In the genomic region with DNA sequence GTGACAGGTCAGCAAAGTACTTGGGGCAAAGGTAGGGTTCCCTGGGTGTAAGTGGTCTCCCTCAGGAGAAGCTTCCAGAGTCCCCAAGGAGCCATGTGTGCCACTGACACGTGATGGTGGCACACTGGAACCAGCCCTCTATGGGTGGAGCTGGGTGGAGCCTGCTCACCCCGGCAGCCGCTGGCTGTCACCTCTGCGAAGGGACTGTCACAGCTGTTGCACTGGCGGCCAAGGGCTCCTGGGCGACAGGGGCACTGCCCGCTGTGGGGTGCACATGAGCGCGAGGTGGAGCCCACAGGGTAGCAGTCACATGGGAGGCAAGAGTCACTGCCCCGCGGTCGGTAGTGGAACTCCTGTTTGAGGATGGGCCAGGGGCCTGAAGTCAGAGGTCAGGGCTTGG, we compare ENCODE assay signal across 24 cellular contexts. TPM values are rescaled to one million over a fixed set of nuclear protein-coding genes. Genes with fewer than 3 reads are reported as not detected.
DNase-seq lines count a peak whose midpoint lies in the region; ATAC-seq and TF ChIP-seq lines count a peak whose summit lies in the region.
"Had no signal": no experiment of that assay in that cellular context is flagged by ENCODE, and none has a peak within 500 bp of the region (broad histone marks: within the 10 kb centered on the region; RNA-seq: fewer than 3 reads in every experiment).

No MANE protein-coding gene starts in this region.

- no peak overlapping the region for H3K4me3 ChIP-seq in HUES6 (ENCODE audit: low read depth, low read length)
- no peak overlapping the region for H3K4me3 ChIP-seq in psoas muscle
- no peak overlapping the region for H3K4me3 ChIP-seq in spleen
- H3K4me3 ChIP-seq: A549, GM23338 had no signal

- intact Hi-C loops in psoas muscle (cut with DNase I) = loop anchor here in 1 of 2 donors (5.0 kb wide), 1 partner anchor 88 kb away; the partner anchor contains the start of gene UCN2
- intact Hi-C loops in spleen (cut with DNase I; ENCODE audit: low total_unique reads) = no loop called here

- H3K4me1 Mint-ChIP-seq in endothelial cell (ENCODE audit: unreplicated experiment) = peaks cover 8% of the 10 kb centered on the region

- H3K9me3 Mint-ChIP-seq in endothelial cell (ENCODE audit: unreplicated experiment) = no peaks in the 10 kb centered on the region
- H3K9me3 Mint-ChIP-seq: CD8-positive, alpha-beta memory T cell; GM23338; H9; HFFc6 had no signal

- no peaks in the 10 kb centered on the region for H3K9me3 ChIP-seq in HUES6 (ENCODE audit: control insufficient read depth, insufficient read depth, low read depth, low read length)
- H3K9me3 ChIP-seq in psoas muscle = no peaks in the 10 kb centered on the region
- no peaks in the 10 kb centered on the region for H3K9me3 ChIP-seq in spleen
- H3K9me3 ChIP-seq: A549 had no signal

- no peak overlapping the region for H3K27ac ChIP-seq in HUES6 (ENCODE audit: low read depth, low read length)
- H3K27ac ChIP-seq in psoas muscle = no peak overlapping the region
- no peak overlapping the region for H3K27ac ChIP-seq in spleen
- H3K27ac ChIP-seq: A549, C4-2B had no signal

- TF ChIP-seq POLR2A in spleen (IDR thresholded peaks at IDR 0.05) = no peak

- H3K36me3 Mint-ChIP-seq in endothelial cell (ENCODE audit: low read depth, unreplicated experiment) = peaks cover 15% of the 10 kb centered on the region

- no peak for DNase-seq in endothelial cell (ENCODE audit: low spot score)
- DNase-seq in psoas muscle = no peak
- DNase-seq in SHP77 (lab: John Stamatoyannopoulos, UW) = no peak
- DNase-seq in spleen = no peak
- DNase-seq: CD8-positive, alpha-beta memory T cell; DMS 273 treated with DMSO at 0.1 percent for 48 hours; DMS79; EL; GDM1; H9; HFFc6; NCI-H1048; NCI-H1417; NCI-H1694; NCI-H2081; NCI-H2227 treated with DMSO at 0.1 percent for 48 hours; NCI-H69 had no signal

- H3K4me3 Mint-ChIP-seq in endothelial cell (ENCODE audit: unreplicated experiment) = peak overlapping the region; percentile 5
- H3K4me3 Mint-ChIP-seq: CD8-positive, alpha-beta memory T cell; GM23338; H9; HFFc6 had no signal

- H3K27me3 ChIP-seq in HUES6 (ENCODE audit: control insufficient read depth, insufficient read depth, low read length) (peaks cover 7% of the 10 kb centered on the region; the same call in 1 of the 2 replicates), psoas muscle (ENCODE audit: insufficient read depth in 3 of 3, low read length in 2 of 3) (no peaks in the 10 kb centered on the region), spleen (replicated peaks in 1 of 7) (no peaks in the 10 kb centered on the region)

- ATAC-seq in psoas muscle = peak in 3 of 4 donors; percentile 20 to 64 (median 41)
- ATAC-seq in HG03565 (IDR thresholded peaks at IDR 0.05; ENCODE audit: unreplicated experiment) = no peak
- ATAC-seq: A549, GM23338, SK-N-SH treated with all-trans-retinoic acid at 6 μM for 48 hours had no signal

- H3K27me3 Mint-ChIP-seq in endothelial cell (ENCODE audit: unreplicated experiment) = peaks cover 21% of the 10 kb centered on the region
- H3K27me3 Mint-ChIP-seq: CD8-positive, alpha-beta memory T cell had no signal

- 49 to 73% (median 59%) methylated on average over 12 of the region's 12 CpGs for WGBS in psoas muscle, 3 donors
- WGBS in spleen, 5 donors = 82 to 91% (median 88%) methylated on average over 5 to 12 of the region's 12 CpGs

- peak overlapping the region; percentile 9 for H3K27ac Mint-ChIP-seq in endothelial cell (ENCODE audit: unreplicated experiment)
- H3K27ac Mint-ChIP-seq: CD8-positive, alpha-beta memory T cell; GM23338; HFFc6 had no signal

- H3K9ac ChIP-seq in HUES6 (ENCODE audit: low read length) = peak overlapping the region; percentile 9

- H3K4me1 ChIP-seq in HUES6 (ENCODE audit: control insufficient read depth, insufficient read depth, low read length) (peaks cover 4% of the 10 kb centered on the region), psoas muscle (no peaks in the 10 kb centered on the region), spleen (peaks cover 0 to 8% (median 6%) of the 10 kb centered on the region in 6 donors)

- H3K36me3 ChIP-seq in HUES6 (ENCODE audit: control insufficient read depth, insufficient read depth, low read length) (peaks cover 69% of the 10 kb centered on the region), psoas muscle (ENCODE audit: insufficient read depth in 1 of 2, low read depth in 1 of 2) (no peaks in the 10 kb centered on the region), spleen (no peaks in the 10 kb centered on the region)

- no peak for TF ChIP-seq CTCF in endothelial cell (IDR thresholded peaks at IDR 0.05; ENCODE audit: unreplicated experiment)
- TF ChIP-seq CTCF in psoas muscle (IDR thresholded peaks at IDR 0.05) = no peak
- no peak for TF ChIP-seq CTCF in spleen (IDR thresholded peaks at IDR 0.05 in 8 of 11, conservative IDR thresholded peaks at IDR 0.05 in 3 of 11)

RNA-seq across cellular contexts. Expression of gene CELSR3, which starts 12.0 kb away (rescaled TPM):
- total RNA-seq in endothelial cell (ENCODE audit: unreplicated experiment) = 7.6 TPM
- total RNA-seq in psoas muscle = under 1 TPM; 0.04 to 0.19 (median 0.09) TPM
- polyA plus RNA-seq in psoas muscle = under 1 TPM; 0.06 to 0.21 (median 0.16) TPM
- 1 to 10 TPM in 6 of 7 donors, under 1 TPM in 1; 0.56 to 2.7 (median 1.8) TPM for total RNA-seq in spleen
- polyA plus RNA-seq in spleen = 1 to 10 TPM in 2 of 3 donors, under 1 TPM in 1; 0.89 to 2.5 (median 2.0) TPM

RNA-seq across cellular contexts. Expression of gene SLC26A6, which starts 15.5 kb away (rescaled TPM):
- total RNA-seq in endothelial cell (ENCODE audit: unreplicated experiment) (76.1 TPM), psoas muscle (10 to 100 TPM in 1 of 4 donors, 1 to 10 TPM in 3; 5.6 to 13.0 (median 6.6) TPM), spleen (10 to 100 TPM; 18.0 to 59.7 (median 23.1) TPM)
- polyA plus RNA-seq in psoas muscle (10 to 100 TPM in 1 of 3 donors, 1 to 10 TPM in 2; 4.5 to 10.5 (median 6.0) TPM), spleen (10 to 100 TPM in 2 of 3 donors, 1 to 10 TPM in 1; 8.5 to 21.6 (median 17.1) TPM)

RNA-seq across cellular contexts. Expression of gene TMEM89, which starts 29.2 kb away (rescaled TPM):
- total RNA-seq in endothelial cell (ENCODE audit: unreplicated experiment) = 0.44 TPM
- total RNA-seq in psoas muscle = not detected
- not detected for polyA plus RNA-seq in psoas muscle
- total RNA-seq in spleen = not detected
- polyA plus RNA-seq in spleen = under 1 TPM in 2 of 3 donors, not detected in 1; 0.42 to 0.46 TPM
- total RNA-seq: CD8-positive, alpha-beta memory T cell; GM23338; NCI-H460 had no signal
- polyA plus RNA-seq: A549; CD8-positive, alpha-beta memory T cell; GM23338 had no signal

RNA-seq across cellular contexts. Expression of gene NCKIPSD, which starts 35.0 kb away (rescaled TPM):
- total RNA-seq in endothelial cell (ENCODE audit: unreplicated experiment) (34.1 TPM), psoas muscle (1 to 10 TPM; 5.9 to 8.6 (median 7.5) TPM), spleen (10 to 100 TPM; 13.5 to 33.9 (median 19.9) TPM)
- polyA plus RNA-seq in psoas muscle (1 to 10 TPM; 5.9 to 7.0 (median 6.0) TPM), spleen (10 to 100 TPM in 1 of 3 donors, 1 to 10 TPM in 2; 5.9 to 10.3 (median 6.3) TPM)

RNA-seq across cellular contexts. Expression of gene UQCRC1, which starts 41.3 kb away (rescaled TPM):
- total RNA-seq in endothelial cell (ENCODE audit: unreplicated experiment) (165 TPM), psoas muscle (100 to 1,000 TPM; 466 to 704 (median 587) TPM), spleen (100 to 1,000 TPM; 126 to 222 (median 130) TPM)
- polyA plus RNA-seq in psoas muscle (100 to 1,000 TPM; 499 to 719 (median 685) TPM), spleen (100 to 1,000 TPM in 1 of 3 donors, 10 to 100 TPM in 2; 88.6 to 128 (median 92.6) TPM)
